In the genomic region with DNA sequence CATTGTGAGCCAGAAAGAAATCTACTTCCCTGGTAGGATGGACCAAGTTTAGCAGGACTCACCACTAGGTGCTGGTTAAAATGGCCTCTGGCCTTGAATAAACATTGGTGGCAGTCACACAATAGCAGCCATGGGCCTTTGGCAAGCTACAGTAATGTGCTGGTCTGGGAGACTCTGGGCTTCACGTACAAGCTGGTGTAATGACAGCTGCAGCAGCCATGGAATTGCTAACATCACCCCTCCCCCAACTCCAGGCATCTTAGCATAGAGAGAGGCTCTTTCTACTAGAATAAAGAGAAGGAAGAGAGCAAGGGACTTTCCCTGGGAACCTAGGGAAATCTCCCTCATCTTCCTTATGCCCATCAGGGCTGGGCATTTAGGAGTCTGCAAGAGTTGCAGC, we compare ENCODE assay signal across 17 cellular contexts.
"Had no signal": no experiment of that assay in that cellular context is flagged by ENCODE, and none has a peak within 500 bp of the region (broad histone marks: within the 10 kb centered on the region; RNA-seq: fewer than 3 reads in every experiment).

No MANE protein-coding gene starts in this region.

- ATAC-seq: activated naive CD4-positive, alpha-beta T cell treated with anti-CD3 and anti-CD28 coated beads, Interleukin-2, amount 50 U/mL, for 72 hours; esophagus mucosa; pancreas; sciatic nerve; T-helper 17 cell; upper lobe of right lung had no signal

- DNase-seq: activated CD4-positive, alpha-beta memory T cell treated with anti-CD3 and anti-CD28 coated beads, Interleukin-2, amount 10 ng/mL, durations not matched to agents 7 days and 5 days; activated CD4-positive, alpha-beta T cell treated with anti-CD3 and anti-CD28 coated beads for 4 hours; activated gamma-delta T cell; activated T-cell treated with anti-CD3 and anti-CD28 coated beads, Interleukin-2, amount 50 U/mL, for 48 hours; central memory CD4-positive, alpha-beta T cell; colonic mucosa; hippocampal formation; nephron progenitor cell; pancreas; spleen; stimulated activated CD4-positive, alpha-beta T cell treated with anti-CD3 and anti-CD28 coated beads, Interleukin-1b, Interleukin-23, amount 100 ng/mL, for 48 hours; T-helper 17 cell; upper lobe of right lung had no signal

- H3K4me1 Mint-ChIP-seq: activated CD4-positive, alpha-beta memory T cell treated with anti-CD3 and anti-CD28 coated beads, Interleukin-2, amount 10 ng/mL, durations not matched to agents 7 days and 5 days; nephron progenitor cell; T-helper 17 cell had no signal

- H3K27me3 ChIP-seq: colonic mucosa, pancreas, spleen, upper lobe of right lung had no signal

- H3K9me3 ChIP-seq: colonic mucosa, pancreas, upper lobe of right lung had no signal

- H3K4me3 ChIP-seq: colonic mucosa, pancreas, spleen, thoracic aorta, upper lobe of right lung had no signal

- H3K27me3 Mint-ChIP-seq: activated CD4-positive, alpha-beta memory T cell treated with anti-CD3 and anti-CD28 coated beads, Interleukin-2, amount 10 ng/mL, durations not matched to agents 7 days and 5 days; T-helper 17 cell had no signal

- H3K27ac Mint-ChIP-seq: activated CD4-positive, alpha-beta memory T cell treated with anti-CD3 and anti-CD28 coated beads, Interleukin-2, amount 10 ng/mL, durations not matched to agents 7 days and 5 days; activated naive CD4-positive, alpha-beta T cell treated with anti-CD3 and anti-CD28 coated beads, Interleukin-2, amount 50 U/mL, for 72 hours; nephron progenitor cell; T-helper 17 cell had no signal

- H3K4me3 Mint-ChIP-seq: activated CD4-positive, alpha-beta memory T cell treated with anti-CD3 and anti-CD28 coated beads, Interleukin-2, amount 10 ng/mL, durations not matched to agents 7 days and 5 days; nephron progenitor cell; T-helper 17 cell had no signal

- H3K4me1 ChIP-seq: colonic mucosa, pancreas, spleen, upper lobe of right lung had no signal

- H3K36me3 ChIP-seq: colonic mucosa, pancreas, spleen, thoracic aorta, upper lobe of right lung had no signal
